Comparison of ENCODE assay signal across 13 cellular contexts in genomic region chr15:38035701-38036100, GRCh38.
"Had no signal": no experiment of that assay in that cellular context is flagged by ENCODE, and none has a peak within 500 bp of the region (broad histone marks: within the 10 kb centered on the region; RNA-seq: fewer than 3 reads in every experiment).

No MANE protein-coding gene starts in this region.

- FAIRE-seq: small intestine, urothelium cell line had no signal

- H3K9me3 ChIP-seq: breast epithelium, esophagus squamous epithelium, stomach had no signal

- DNase-seq: activated CD4-positive, alpha-beta memory T cell treated with anti-CD3 and anti-CD28 coated beads for 36 hours; activated CD4-positive, alpha-beta T cell treated with anti-CD3 and anti-CD28 coated beads for 1 hour; activated gamma-delta T cell treated with Interleukin-2 at 50 U/mL for 16 hours; activated T-cell treated with anti-CD3 and anti-CD28 coated beads, Interleukin-2, amount 50 U/mL, for 48 hours; aorta; esophagus squamous epithelium; naive B cell; posterior cingulate gyrus; small intestine; stomach; T-helper 9 cell had no signal

- H3K27me3 ChIP-seq: breast epithelium, esophagus squamous epithelium, stomach had no signal

- H3K4me1 ChIP-seq: breast epithelium, esophagus squamous epithelium, stomach had no signal

- H3K36me3 ChIP-seq: breast epithelium, esophagus squamous epithelium, stomach had no signal

- H3K4me3 ChIP-seq: breast epithelium, esophagus squamous epithelium, stomach had no signal

- H3K27ac ChIP-seq: breast epithelium, esophagus squamous epithelium, stomach had no signal
